In genomic region chrX:154399527-154400368, GRCh38 we compare ENCODE assay signal across 8 cellular contexts. TPM values are rescaled to one million over a fixed set of nuclear protein-coding genes. Genes with fewer than 3 reads are reported as not detected.
DNase-seq lines count a peak whose midpoint lies in the region; ATAC-seq and TF ChIP-seq lines count a peak whose summit lies in the region.

No MANE protein-coding gene starts in this region.

- no peaks in the 10 kb centered on the region for H3K9me3 ChIP-seq in AG04450 (ENCODE audit: control insufficient read depth, insufficient read depth, low read length)
- no peaks in the 10 kb centered on the region for H3K9me3 ChIP-seq in KOPT-K1 (ENCODE audit: insufficient read depth, low read length, poor library complexity, severe bottlenecking)
- H3K9me3 ChIP-seq in mononuclear cell (ENCODE audit: low read depth, low read length), result no peaks in the 10 kb centered on the region

- peak overlapping the region; percentile 96 to 99 (median 99) for H3K4me3 Mint-ChIP-seq in brain

- no peak for DNase-seq in AG04450 (ENCODE audit: low read depth, low spot score)
- no peak for DNase-seq in NCI-H226
- no peak for DNase-seq in NCI-H1436 (lab: John Stamatoyannopoulos, UW)

- POLR2A ChIA-PET in AG04450 (lab: Yijun Ruan, JAX), result no interaction called here

- peaks cover 16% of the 10 kb centered on the region for H3K4me1 Mint-ChIP-seq in brain

- peaks cover 0 to 37% (median 0%) of the 10 kb centered on the region in 5 experiments for H3K9me3 Mint-ChIP-seq in brain

- peak overlapping the region in 4 of 5 experiments; percentile 58 to 100 (median 100) for H3K27ac Mint-ChIP-seq in brain

- TF ChIP-seq CTCF in AG04450 (IDR thresholded peaks at IDR 0.05; ENCODE audit: low read depth, low read length) (no peak), brain (conservative IDR thresholded peaks at IDR 0.05) (no peak)

- H3K4me3 ChIP-seq in AG04450 (ENCODE audit: low read depth, low read length), result peak overlapping the region; percentile 84
- H3K4me3 ChIP-seq in mononuclear cell (ENCODE audit: low read length), result peak overlapping the region; percentile 92

- peaks cover 28% of the 10 kb centered on the region for H3K36me3 ChIP-seq in KOPT-K1 (ENCODE audit: insufficient read depth, low read length)

- H3K27ac ChIP-seq in AG04450 (ENCODE audit: low read depth, low read length) (peak overlapping the region; percentile 98), KOPT-K1 (ENCODE audit: low read depth, low read length, poor library complexity, severe bottlenecking) (peak overlapping the region; percentile 91)

- peaks cover 13% of the 10 kb centered on the region for H3K27me3 Mint-ChIP-seq in brain

- peaks cover 21% of the 10 kb centered on the region for H3K4me1 ChIP-seq in mononuclear cell (ENCODE audit: insufficient read depth, low read length)

- H3K36me3 Mint-ChIP-seq in brain, result peaks cover 25% of the 10 kb centered on the region

- CTCF ChIA-PET in AG04450 (lab: Charles Lee), result interaction anchor here (1.2 kb wide), 1 partner anchor 133 kb away, joined by 4 read pairs; no protein-coding TSS in a partner anchor

- ATAC-seq in GM19023 (IDR thresholded peaks at IDR 0.05; ENCODE audit: unreplicated experiment) (no peak), HG03139 (IDR thresholded peaks at IDR 0.05; ENCODE audit: unreplicated experiment) (no peak)

- H3K27me3 ChIP-seq in AG04450 (ENCODE audit: control insufficient read depth, insufficient read depth, low read length) (no peaks in the 10 kb centered on the region), mononuclear cell (ENCODE audit: insufficient read depth, low read length) (no peaks in the 10 kb centered on the region)

RNA-seq across cellular contexts. Expression of gene RPL10, which starts 1.6 kb away (rescaled TPM):
- 3,912 and 4,828 TPM in 2 replicates for polyA plus RNA-seq in AG04450 (2011; rRNA removed)
- 1,196 and 1,530 TPM in 2 replicates for polyA minus RNA-seq in AG04450 (2011; rRNA and poly(A)+ RNA removed)
- polyA plus RNA-seq in brain (ENCODE audit: insufficient read depth, low read depth, low replicate concordance), result 5,372 TPM
- 8,353 TPM for total RNA-seq in mononuclear cell

RNA-seq across cellular contexts. Expression of gene DNASE1L1, which starts 9.3 kb away (rescaled TPM):
- 25.7 and 36.6 TPM in 2 replicates for polyA plus RNA-seq in AG04450 (2011; rRNA removed)
- 17.5 and 27.0 TPM in 2 replicates for polyA minus RNA-seq in AG04450 (2011; rRNA and poly(A)+ RNA removed)
- 30.0 TPM for polyA plus RNA-seq in brain (ENCODE audit: insufficient read depth, low read depth, low replicate concordance)
- 30.2 TPM for total RNA-seq in mononuclear cell

RNA-seq across cellular contexts. Expression of gene TAFAZZIN, which starts 11.6 kb away (rescaled TPM):
- polyA plus RNA-seq in AG04450 (2011; rRNA removed) (13.0 and 15.3 TPM in 2 replicates), brain (ENCODE audit: insufficient read depth, low read depth, low replicate concordance) (23.3 TPM)
- 11.5 and 14.0 TPM in 2 replicates for polyA minus RNA-seq in AG04450 (2011; rRNA and poly(A)+ RNA removed)
- total RNA-seq in mononuclear cell, result 33.2 TPM

RNA-seq across cellular contexts. Expression of gene EMD, which starts 20.7 kb away (rescaled TPM):
- 30.2 and 30.8 TPM in 2 replicates for polyA plus RNA-seq in AG04450 (2011; rRNA removed)
- polyA minus RNA-seq in AG04450 (2011; rRNA and poly(A)+ RNA removed), result 32.1 and 34.1 TPM in 2 replicates
- 111 TPM for polyA plus RNA-seq in brain (ENCODE audit: insufficient read depth, low read depth, low replicate concordance)
- total RNA-seq in mononuclear cell, result 39.3 TPM

RNA-seq across cellular contexts. Expression of gene FLNA, which starts 25.3 kb away (rescaled TPM):
- polyA plus RNA-seq in AG04450 (2011; rRNA removed) (605 and 863 TPM in 2 replicates), brain (ENCODE audit: insufficient read depth, low read depth, low replicate concordance) (334 TPM)
- 2,648 and 3,897 TPM in 2 replicates for polyA minus RNA-seq in AG04450 (2011; rRNA and poly(A)+ RNA removed)
- total RNA-seq in mononuclear cell, result 933 TPM
